In the genomic region with DNA sequence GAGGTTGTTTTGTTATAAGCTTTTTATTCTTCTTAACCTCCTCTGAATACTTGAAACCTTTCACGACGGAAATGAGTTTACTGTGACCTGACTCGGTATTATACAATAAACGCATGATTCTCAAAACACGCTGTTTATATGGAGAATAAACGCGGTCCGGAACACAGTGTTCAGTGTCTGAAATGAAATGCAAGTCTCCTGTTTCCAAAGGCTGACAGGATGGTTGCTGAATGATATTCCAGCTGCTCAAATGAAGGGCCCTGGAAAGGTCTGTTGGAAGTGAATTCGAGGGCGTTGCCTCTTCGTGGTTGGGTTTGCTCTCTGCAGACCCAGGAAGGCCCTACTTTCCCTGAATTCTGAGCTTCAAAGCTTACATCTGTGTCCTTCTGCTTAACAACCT, we compare ENCODE assay signal across 29 cellular contexts.
DNase-seq lines count a peak whose midpoint lies in the region; ATAC-seq and TF ChIP-seq lines count a peak whose summit lies in the region.
"Had no signal": no experiment of that assay in that cellular context is flagged by ENCODE, and none has a peak within 500 bp of the region (broad histone marks: within the 10 kb centered on the region; RNA-seq: fewer than 3 reads in every experiment).

No MANE protein-coding gene starts in this region.

- H3K4me3 Mint-ChIP-seq in CD4-positive, alpha-beta T cell = no peak overlapping the region
- no peak overlapping the region for H3K4me3 Mint-ChIP-seq in central memory CD8-positive, alpha-beta T cell
- H3K4me3 Mint-ChIP-seq: CD14-positive monocyte, HFFc6 had no signal

- POLR2A ChIA-PET in CD4-positive, alpha-beta T cell (lab: Charles Lee) = interaction anchor here (0.7 to 1.4 kb wide), 5 partner anchors 11 to 127 kb away, joined by 3 to 4 read pairs (median 3); no protein-coding TSS in a partner anchor

- TF ChIP-seq POLR2A in sigmoid colon (IDR thresholded peaks at IDR 0.05) = no peak

- H3K27ac Mint-ChIP-seq in CD4-positive, alpha-beta T cell = peak overlapping the region; percentile 12
- H3K27ac Mint-ChIP-seq in central memory CD8-positive, alpha-beta T cell (ENCODE audit: low read depth) = peak overlapping the region; percentile 66
- H3K27ac Mint-ChIP-seq: HFFc6 had no signal

- TF ChIP-seq CTCF in CD4-positive, alpha-beta T cell (IDR thresholded peaks at IDR 0.05) = no peak
- TF ChIP-seq CTCF in sigmoid colon (IDR thresholded peaks at IDR 0.05) = no peak

- H3K9me3 ChIP-seq in CD4-positive, alpha-beta T cell (ENCODE audit: control insufficient read depth, low read length) = no peaks in the 10 kb centered on the region
- H3K9me3 ChIP-seq in sigmoid colon = no peaks in the 10 kb centered on the region
- H3K9me3 ChIP-seq: BE2C, HAP-1, SJSA1 had no signal

- peaks cover 53% of the 10 kb centered on the region for H3K4me1 Mint-ChIP-seq in CD4-positive, alpha-beta T cell (ENCODE audit: low read depth)
- peaks cover 41% of the 10 kb centered on the region for H3K4me1 Mint-ChIP-seq in central memory CD8-positive, alpha-beta T cell

- no peak overlapping the region for H3K27ac ChIP-seq in CD4-positive, alpha-beta T cell (ENCODE audit: low read depth, low read length)
- H3K27ac ChIP-seq in sigmoid colon = peak overlapping the region in 2 of 4 donors; percentile 57 to 69
- H3K27ac ChIP-seq: GM23248, SJSA1 had no signal

- no peaks in the 10 kb centered on the region for H3K27me3 Mint-ChIP-seq in CD4-positive, alpha-beta T cell
- no peaks in the 10 kb centered on the region for H3K27me3 Mint-ChIP-seq in central memory CD8-positive, alpha-beta T cell

- no peak for TF ChIP-seq EP300 in sigmoid colon (IDR thresholded peaks at IDR 0.05)

- no peaks in the 10 kb centered on the region for H3K36me3 ChIP-seq in sigmoid colon
- H3K36me3 ChIP-seq: BE2C, HAP-1, SJSA1 had no signal

- no peak overlapping the region for H3K4me3 ChIP-seq in sigmoid colon
- H3K4me3 ChIP-seq: GM23248, HAP-1, SJSA1 had no signal

- WGBS in sigmoid colon, 2 donors = 83 to 90% methylated on average over 11 of the region's 11 CpGs

- intact Hi-C loops in CD4-positive, alpha-beta T cell (cut with DNase I, micrococcal nuclease) = no loop called here
- intact Hi-C loops in sigmoid colon (cut with DNase I) = no loop called here

- no peaks in the 10 kb centered on the region for H3K9me3 Mint-ChIP-seq in CD4-positive, alpha-beta T cell
- no peaks in the 10 kb centered on the region for H3K9me3 Mint-ChIP-seq in central memory CD8-positive, alpha-beta T cell
- H3K9me3 Mint-ChIP-seq: HFFc6 had no signal

- CTCF ChIA-PET in CD4-positive, alpha-beta T cell (lab: Charles Lee) = no interaction called here

- no peaks in the 10 kb centered on the region for H3K27me3 ChIP-seq in CD4-positive, alpha-beta T cell (ENCODE audit: control insufficient read depth, insufficient read depth, low read length)
- H3K27me3 ChIP-seq in sigmoid colon = no peaks in the 10 kb centered on the region
- H3K27me3 ChIP-seq: BE2C, SJSA1 had no signal

- ATAC-seq in CD4-positive, alpha-beta T cell (ENCODE audit: poor library complexity) = no peak
- ATAC-seq in central memory CD8-positive, alpha-beta T cell (replicated peaks; ENCODE audit: extremely low read depth, poor library complexity, severe bottlenecking) = no peak
- no peak for ATAC-seq in HG03432 (IDR thresholded peaks at IDR 0.05; ENCODE audit: unreplicated experiment)
- no peak for ATAC-seq in HG03108 (IDR thresholded peaks at IDR 0.05; ENCODE audit: unreplicated experiment)

- no peaks in the 10 kb centered on the region for H3K36me3 Mint-ChIP-seq in CD4-positive, alpha-beta T cell (ENCODE audit: low read depth)
- peaks cover 9% of the 10 kb centered on the region for H3K36me3 Mint-ChIP-seq in central memory CD8-positive, alpha-beta T cell (ENCODE audit: insufficient read depth)
- H3K36me3 Mint-ChIP-seq: CD14-positive monocyte had no signal

- no peaks in the 10 kb centered on the region for H3K4me1 ChIP-seq in sigmoid colon
- H3K4me1 ChIP-seq: BE2C had no signal

- no peak for DNase-seq in CD4-positive, alpha-beta T cell
- no peak for DNase-seq in central memory CD8-positive, alpha-beta T cell (ENCODE audit: low spot score in 2 of 2)
- DNase-seq in left kidney (ENCODE audit: low read depth, low spot score) = peak; percentile 46
- peak; percentile 79 for DNase-seq in sigmoid colon
- DNase-seq in activated CD4-positive, alpha-beta T cell treated with anti-CD3 and anti-CD28 coated beads, Interleukin-2, amount 50 U/mL, for 1 hour = no peak
- no peak for DNase-seq in NCI-H2107 (lab: John Stamatoyannopoulos, UW)
- DNase-seq: 8988T; ACHN; BE2C; Calu3; DND-41; GM23248; HFFc6; Karpas-422; NCI-H1092; NCI-H1417 treated with DMSO at 0.1 percent for 48 hours; NCI-H1694 treated with DMSO at 0.1 percent for 48 hours; NCI-H2081; NCI-H446; NCI-H524 treated with DMSO at 0.1 percent for 48 hours; NCI-H82; NK-92 treated with Interleukin-12 subunit alpha and Interleukin-12 subunit beta, amount 100 ng/mL, for 24 hours; Right ventricle myocardium superior; RPMI8226 had no signal

Comparison
In these comparisons a context has a peak if more than half of its experiments do, and no peak if none do; other contexts are left out.
1. DNase-seq: peak in left kidney (single experiment) and sigmoid colon (single experiment); none in CD4-positive, alpha-beta T cell (0 of 10), central memory CD8-positive, alpha-beta T cell (0 of 2), activated CD4-positive, alpha-beta T cell treated with anti-CD3 and anti-CD28 coated beads, Interleukin-2, amount 50 U/mL, for 1 hour (single experiment) and NCI-H2107 (single experiment).